1 cellular context compared by ENCODE assay signal in the genomic region with DNA sequence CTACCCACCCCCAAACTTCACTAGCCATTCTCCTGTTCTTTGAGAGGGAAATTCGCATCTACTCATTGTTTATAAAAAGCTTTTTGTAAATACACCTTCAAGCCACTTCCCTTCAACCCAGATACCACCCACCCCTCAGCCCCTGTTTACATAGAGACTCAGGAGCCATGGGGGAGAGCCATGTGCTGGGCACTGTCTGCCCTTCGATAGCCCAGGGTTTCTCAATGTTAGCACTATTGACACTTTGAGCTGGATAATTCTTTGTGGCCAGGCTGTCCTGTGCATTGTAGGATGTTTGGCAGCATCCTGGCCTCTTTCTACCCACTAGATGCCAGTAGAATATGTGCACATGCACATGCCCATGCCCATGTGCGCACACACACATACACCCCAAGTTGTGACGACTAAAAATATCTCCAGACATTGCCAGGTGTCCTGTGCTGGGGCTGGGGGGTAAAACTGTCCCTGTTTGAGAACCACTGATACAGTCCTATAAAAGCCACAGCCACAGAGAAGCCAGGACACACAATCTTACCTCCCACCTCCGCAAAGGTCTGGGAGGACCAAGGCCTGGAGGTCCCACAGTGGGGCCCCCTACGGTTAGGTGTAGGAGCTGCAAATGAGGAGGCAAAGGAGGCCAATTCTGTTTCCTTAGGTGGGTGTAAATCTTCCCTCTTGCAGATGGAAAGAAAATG.
TF ChIP-seq lines count a peak whose summit lies in the region.

No MANE protein-coding gene starts in this region.

TF ChIP-seq in GM23338, 12 proteins besides CTCF, POLR2A, EP300 and RAD21:
- no peak for TF ChIP-seq ZNF331 (CRISPR knock-in tag; IDR thresholded peaks at IDR 0.05; ENCODE audit: low read depth)
TF ChIP-seq in GM23338: peak in this region for 0.
